ENCODE assay signal across 11 cellular contexts in genomic region chr4:98204236-98204553, GRCh38. TPM values are rescaled to one million over a fixed set of nuclear protein-coding genes. Genes with fewer than 3 reads are reported as not detected.
A peak's percentile ranks its signal among the peaks of the same experiment; 100 is the strongest.
DNase-seq lines count a peak whose midpoint lies in the region; ATAC-seq, FAIRE-seq and TF ChIP-seq lines count a peak whose summit lies in the region.
"Had no signal": no experiment of that assay in that cellular context is flagged by ENCODE, and none has a peak within 500 bp of the region (broad histone marks: within the 10 kb centered on the region; RNA-seq: fewer than 3 reads in every experiment).

No MANE protein-coding gene starts in this region.

- CTCF ChIA-PET in HEK293T (lab: Yijun Ruan, JAX): no interaction called here

- ATAC-seq in GM18505 (IDR thresholded peaks at IDR 0.05; ENCODE audit: unreplicated experiment): peak; percentile 41
- peak; percentile 30 for ATAC-seq in GM19468 (IDR thresholded peaks at IDR 0.05; ENCODE audit: extremely low read depth, unreplicated experiment)
- ATAC-seq in HG03039 (IDR thresholded peaks at IDR 0.05; ENCODE audit: unreplicated experiment): peak; percentile 56

- FAIRE-seq in frontal cortex (lab: Jason Lieb, UNC): no peak

- DNase-seq in NOMO-1 treated with dmso at 0.1 percent for 144 hours (lab: John Stamatoyannopoulos, UW; ENCODE audit: unreplicated experiment): peak; percentile 12
- DNase-seq in foreskin melanocyte: no peak
- DNase-seq in frontal cortex (ENCODE audit: low spot score in 2 of 2): no peak
- DNase-seq in NCI-H2227 treated with DMSO at 0.1 percent for 48 hours (lab: John Stamatoyannopoulos, UW): no peak
- no peak for DNase-seq in HEK293T (ENCODE audit: extremely low spot score)
- DNase-seq: HCEC 1CT, NCI-H1417, Right ventricle myocardium superior had no signal

- no peak for TF ChIP-seq POLR2A in GM18505 (IDR thresholded peaks at IDR 0.05; ENCODE audit: borderline replicate concordance, extremely low read depth, insufficient read depth, insufficient read length)

- POLR2A ChIA-PET in HEK293T (lab: Yijun Ruan, JAX): no interaction called here

TF ChIP-seq in HEK293T, 16 proteins besides CTCF, POLR2A, EP300 and RAD21:
- TF ChIP-seq ARNT (IDR thresholded peaks at IDR 0.05) (no peak), NFRKB (IDR thresholded peaks at IDR 0.05) (no peak), L3MBTL2 (conservative IDR thresholded peaks at IDR 0.05) (no peak), FOXA1 (IDR thresholded peaks at IDR 0.05) (no peak), HDGF (IDR thresholded peaks at IDR 0.05; ENCODE audit: borderline replicate concordance) (no peak), BHLHE40 (IDR thresholded peaks at IDR 0.05; ENCODE audit: borderline replicate concordance) (no peak), SP1 (IDR thresholded peaks at IDR 0.05) (no peak), SUZ12 (IDR thresholded peaks at IDR 0.05) (no peak), FOXM1 (IDR thresholded peaks at IDR 0.05; ENCODE audit: borderline replicate concordance) (no peak), ELF4 (IDR thresholded peaks at IDR 0.05) (no peak), LEF1 (IDR thresholded peaks at IDR 0.05; ENCODE audit: borderline replicate concordance) (no peak), FOXK2 (IDR thresholded peaks at IDR 0.05) (no peak), CTBP1 (IDR thresholded peaks at IDR 0.05; ENCODE audit: borderline replicate concordance) (no peak)
TF ChIP-seq in HEK293T: peak in this region for 0.

RNA-seq across cellular contexts. Expression of gene RAP1GDS1, which starts 57.0 kb away (rescaled TPM):
- 161 TPM for total RNA-seq in frontal cortex
